In the genomic region with DNA sequence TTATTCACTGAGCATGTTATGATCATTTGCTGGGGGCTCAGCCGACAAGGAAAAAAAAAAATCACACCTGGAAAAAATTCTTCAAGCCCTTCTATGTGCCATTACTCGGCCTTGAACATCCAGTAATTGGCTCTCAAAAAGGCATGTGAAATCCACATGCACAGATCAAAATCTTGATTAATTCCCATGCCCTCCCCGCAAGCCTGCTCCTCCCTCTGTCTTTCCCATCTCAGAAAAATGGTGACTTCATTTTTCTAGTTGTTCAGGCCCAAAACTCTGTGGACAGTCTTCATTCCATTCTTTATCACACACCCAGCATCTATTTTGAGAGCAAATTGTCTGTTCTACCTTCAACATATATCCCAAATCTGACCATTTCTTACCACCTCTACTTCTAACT, we compare ENCODE assay signal across 7 cellular contexts.
"Had no signal": no experiment of that assay in that cellular context is flagged by ENCODE, and none has a peak within 500 bp of the region (broad histone marks: within the 10 kb centered on the region; RNA-seq: fewer than 3 reads in every experiment).

No MANE protein-coding gene starts in this region.

- H3K9ac ChIP-seq: KMS-11 had no signal

- H3K27ac ChIP-seq: HL-60, KMS-11 had no signal

- ATAC-seq: HepG2, K562 had no signal

- H3K4me2 ChIP-seq: KMS-11 had no signal

- H3K4me3 Mint-ChIP-seq: IgD-negative memory B cell had no signal

- H3K27ac Mint-ChIP-seq: IgD-negative memory B cell had no signal

- H3K4me3 ChIP-seq: K562 had no signal

- DNase-seq: KBM-7, KG1 had no signal
